In the genomic region with DNA sequence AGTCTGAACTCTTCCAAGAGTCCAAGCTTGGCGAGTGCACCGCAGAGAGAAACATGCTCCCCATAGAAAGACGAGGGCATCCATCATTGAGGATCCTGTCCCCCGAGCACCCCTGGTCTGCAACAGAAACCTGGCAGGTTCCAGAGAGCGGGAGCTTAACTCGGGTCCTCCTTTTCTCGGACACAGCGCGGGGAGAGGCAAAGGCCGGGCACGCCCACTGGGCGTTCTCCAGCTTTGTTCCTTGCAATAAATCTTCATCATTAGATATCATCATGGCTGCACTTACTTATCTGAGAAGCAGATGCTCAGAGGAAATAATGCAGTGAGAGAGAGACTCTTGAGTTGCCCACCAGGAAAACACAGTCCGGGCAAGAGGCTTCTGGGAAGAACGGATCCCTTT, we compare ENCODE assay signal across 15 cellular contexts.
"Had no signal": no experiment of that assay in that cellular context is flagged by ENCODE, and none has a peak within 500 bp of the region (broad histone marks: within the 10 kb centered on the region; RNA-seq: fewer than 3 reads in every experiment).

No MANE protein-coding gene starts in this region.

- H3K9me3 ChIP-seq: lower lobe of right lung, tibial artery, uterus had no signal

- DNase-seq: activated naive CD4-positive, alpha-beta T cell treated with anti-CD3 and anti-CD28 coated beads, Interleukin-2, amount 10 ng/mL, durations not matched to agents 7 days and 5 days; amygdala; brain microvascular endothelial cell; dermis blood vessel endothelial cell; endodermal cell; hypothalamus; lower lobe of right lung; naive B cell; nucleus accumbens; T-cell; tibial artery had no signal

- H3K27me3 ChIP-seq: uterus had no signal

- H3K36me3 ChIP-seq: brain microvascular endothelial cell, lower lobe of right lung, tibial artery, uterus had no signal

- H3K4me1 ChIP-seq: lower lobe of right lung, tibial artery, uterus had no signal

- H3K27ac ChIP-seq: brain microvascular endothelial cell, lower lobe of right lung, tibial artery, uterus had no signal

- H3K9me3 Mint-ChIP-seq: activated naive CD4-positive, alpha-beta T cell treated with anti-CD3 and anti-CD28 coated beads, Interleukin-2, amount 10 ng/mL, durations not matched to agents 7 days and 5 days; activated T-helper 2 cell treated with anti-CD3 and anti-CD28 coated beads, Interferon-gamma antibody, Interleukin-2, Interleukin-4, amounts not matched to agents 10 μg/mL and 5 μg/mL and 100 μg/mL, durations not matched to agents 14 hours and 24 hours and 36 hours; endodermal cell; stimulated activated memory B cell treated with anti-CD40 and anti-IgM and Interleukin-4, amounts not matched to agents 10 μg/mL and 1 μg/mL and 100 μg/mL, for 72 hours; T-cell had no signal

- H3K36me3 Mint-ChIP-seq: activated naive CD4-positive, alpha-beta T cell treated with anti-CD3 and anti-CD28 coated beads, Interleukin-2, amount 10 ng/mL, durations not matched to agents 7 days and 5 days; naive B cell; stimulated activated memory B cell treated with anti-CD40 and anti-IgM and Interleukin-4, amounts not matched to agents 10 μg/mL and 1 μg/mL and 100 μg/mL, for 72 hours; T-cell had no signal

- H3K4me3 Mint-ChIP-seq: activated naive CD4-positive, alpha-beta T cell treated with anti-CD3 and anti-CD28 coated beads, Interleukin-2, amount 10 ng/mL, durations not matched to agents 7 days and 5 days; endodermal cell; naive B cell; stimulated activated memory B cell treated with anti-CD40 and anti-IgM and Interleukin-4, amounts not matched to agents 10 μg/mL and 1 μg/mL and 100 μg/mL, for 72 hours had no signal

- H3K4me3 ChIP-seq: lower lobe of right lung, tibial artery, uterus had no signal

- ATAC-seq: lower lobe of right lung; right cardiac atrium; stimulated activated memory B cell treated with anti-CD40 and anti-IgM and Interleukin-4, amounts not matched to agents 10 μg/mL and 1 μg/mL and 100 μg/mL, for 72 hours; T-cell had no signal

- H3K27ac Mint-ChIP-seq: activated T-helper 2 cell treated with anti-CD3 and anti-CD28 coated beads, Interferon-gamma antibody, Interleukin-2, Interleukin-4, amounts not matched to agents 10 μg/mL and 5 μg/mL and 100 μg/mL, durations not matched to agents 14 hours and 24 hours and 36 hours; endodermal cell; naive B cell; stimulated activated memory B cell treated with anti-CD40 and anti-IgM and Interleukin-4, amounts not matched to agents 10 μg/mL and 1 μg/mL and 100 μg/mL, for 72 hours had no signal

- H3K4me1 Mint-ChIP-seq: naive B cell; stimulated activated memory B cell treated with anti-CD40 and anti-IgM and Interleukin-4, amounts not matched to agents 10 μg/mL and 1 μg/mL and 100 μg/mL, for 72 hours had no signal
